ENCODE assay signal across 1 cellular context in the genomic region with DNA sequence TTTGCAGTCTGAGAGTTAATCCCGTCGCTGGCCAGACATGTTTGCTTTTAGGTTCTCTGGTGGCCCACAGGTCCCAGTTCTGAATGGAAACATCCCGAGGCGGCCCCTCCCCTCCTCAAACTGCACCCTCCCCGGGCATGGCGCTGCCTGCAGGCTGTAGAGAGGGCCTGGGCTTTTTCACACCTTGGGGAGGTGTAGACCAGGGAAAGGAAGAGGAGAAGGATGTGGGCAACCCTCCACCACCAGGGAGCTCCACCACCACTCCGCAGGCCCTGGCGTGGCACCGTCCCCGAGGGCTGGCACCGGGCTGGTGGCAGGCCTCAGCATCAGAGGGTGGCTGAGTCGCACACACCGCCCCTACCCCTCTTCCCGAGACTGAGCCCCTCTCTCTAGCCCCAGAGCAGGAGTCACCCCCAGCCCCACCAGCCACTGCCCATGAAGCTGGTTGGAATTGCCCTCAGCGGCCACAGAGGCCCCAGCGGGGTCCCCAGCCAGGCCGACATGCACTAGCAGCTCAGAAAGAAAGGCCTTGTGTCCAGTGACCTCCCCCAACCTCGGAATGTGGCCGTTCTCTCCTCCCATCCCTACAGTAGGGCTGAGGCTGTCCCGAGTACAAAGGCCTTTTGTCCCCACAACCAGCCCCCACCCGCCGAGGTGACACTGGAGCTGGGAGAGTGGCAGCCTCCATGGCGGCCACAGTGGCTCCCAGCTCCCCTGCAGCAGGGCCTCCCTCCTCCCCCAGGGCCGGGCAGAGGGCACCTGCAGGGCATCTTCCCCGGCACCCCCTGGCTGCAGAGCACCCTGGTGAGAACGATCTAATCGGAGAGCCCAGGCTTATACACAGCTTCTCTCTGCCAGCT.
TF ChIP-seq lines count a peak whose summit lies in the region.

No MANE protein-coding gene starts in this region.

TF ChIP-seq in H1, 55 proteins besides CTCF, POLR2A, EP300 and RAD21:
- TF ChIP-seq TEAD4 (IDR thresholded peaks at IDR 0.05; ENCODE audit: low read depth, low read length), result peak; percentile 77; the same call in 1 of the 2 replicates
- TF ChIP-seq HDAC6 (IDR thresholded peaks at IDR 0.05; ENCODE audit: low read depth, low read length), result no peak
- no peak for TF ChIP-seq NANOG (IDR thresholded peaks at IDR 0.05; ENCODE audit: insufficient read depth, low read depth, low read length, poor library complexity, severe bottlenecking)
- TF ChIP-seq ASH2L (IDR thresholded peaks at IDR 0.05; ENCODE audit: low read length), result peak; percentile 44
- TF ChIP-seq SP1 (IDR thresholded peaks at IDR 0.05; ENCODE audit: low read depth, low read length), result 0 out of 2 replicates have a peak, but pooled peaks have one; percentile 36
- no peak for TF ChIP-seq POLR2AphosphoS5 (IDR thresholded peaks at IDR 0.05; ENCODE audit: low read depth, low read length)
